ENCODE assay signal across 14 cellular contexts in genomic region chr1:202113690-202114300, GRCh38. TPM values are rescaled to one million over a fixed set of nuclear protein-coding genes. Genes with fewer than 3 reads are reported as not detected.
DNase-seq lines count a peak whose midpoint lies in the region; ATAC-seq and TF ChIP-seq lines count a peak whose summit lies in the region.
"Had no signal": no experiment of that assay in that cellular context is flagged by ENCODE, and none has a peak within 500 bp of the region (broad histone marks: within the 10 kb centered on the region; RNA-seq: fewer than 3 reads in every experiment).

No MANE protein-coding gene starts in this region.

- TF ChIP-seq POLR2A in gastroesophageal sphincter (IDR thresholded peaks at IDR 0.05), result no peak
- TF ChIP-seq POLR2A in upper lobe of left lung (IDR thresholded peaks at IDR 0.05), result no peak

- H3K27me3 ChIP-seq in right cardiac atrium (ENCODE audit: control insufficient read depth, insufficient read depth), result no peaks in the 10 kb centered on the region
- no peaks in the 10 kb centered on the region for H3K27me3 ChIP-seq in gastroesophageal sphincter
- no peaks in the 10 kb centered on the region for H3K27me3 ChIP-seq in upper lobe of left lung
- H3K27me3 ChIP-seq in neural progenitor cell, result no peaks in the 10 kb centered on the region
- H3K27me3 ChIP-seq: SJCRH30 had no signal

- H3K9ac ChIP-seq in neural progenitor cell, result no peak overlapping the region

- no peaks in the 10 kb centered on the region for H4K20me1 ChIP-seq in neural progenitor cell (ENCODE audit: low read depth)

- WGBS in right cardiac atrium, result 38% methylated on average over 2 of the region's 2 CpGs
- 83% methylated on average over 2 of the region's 2 CpGs; no CpG with 5 or more reads in 1 of the 2 donors for WGBS in gastroesophageal sphincter (ENCODE audit: low coverage in 1 of 2), 2 donors
- 60 to 62% methylated on average over 2 of the region's 2 CpGs for WGBS in upper lobe of left lung, 2 donors

- H3K4me3 ChIP-seq in right cardiac atrium (ENCODE audit: low read length) (no peak overlapping the region), gastroesophageal sphincter (no peak overlapping the region), upper lobe of left lung (no peak overlapping the region), neural progenitor cell (no peak overlapping the region)
- H3K4me3 ChIP-seq: SJCRH30 had no signal

- peaks cover 20% of the 10 kb centered on the region for H3K4me1 Mint-ChIP-seq in neural progenitor cell
- H3K4me1 Mint-ChIP-seq: activated CD4-positive, alpha-beta T cell treated with anti-CD3 and anti-CD28 coated beads, Interleukin-2, amount 10 ng/mL, durations not matched to agents 24 days and 14 days; activated naive CD4-positive, alpha-beta T cell treated with anti-CD3 and anti-CD28 coated beads, Interleukin-2, amount 50 U/mL, for 24 hours had no signal

- no peaks in the 10 kb centered on the region for H3K9me3 ChIP-seq in right cardiac atrium (ENCODE audit: control insufficient read depth, low read length)
- H3K9me3 ChIP-seq in gastroesophageal sphincter, result no peaks in the 10 kb centered on the region
- H3K9me3 ChIP-seq in upper lobe of left lung, result no peaks in the 10 kb centered on the region
- no peaks in the 10 kb centered on the region for H3K9me3 ChIP-seq in neural progenitor cell (ENCODE audit: low read depth)
- H3K9me3 ChIP-seq: SJCRH30 had no signal

- no peaks in the 10 kb centered on the region for H3K36me3 Mint-ChIP-seq in neural progenitor cell
- H3K36me3 Mint-ChIP-seq: activated naive CD4-positive, alpha-beta T cell treated with anti-CD3 and anti-CD28 coated beads, Interleukin-2, amount 50 U/mL, for 24 hours had no signal

- DNase-seq in right cardiac atrium (no peak), Right ventricle myocardium inferior (ENCODE audit: missing footprints) (no peak), NAMALWA (ENCODE audit: low spot score) (peak; percentile 34), upper lobe of left lung (no peak), neural progenitor cell (ENCODE audit: low spot score) (no peak)
- DNase-seq in activated CD4-positive, alpha-beta T cell treated with anti-CD3 and anti-CD28 coated beads for 4 hours, result no peak
- no peak for DNase-seq in activated CD4-positive, alpha-beta T cell treated with anti-CD3 and anti-CD28 coated beads, Interleukin-2, amount 50 U/mL, for 48 hours
- DNase-seq: activated CD4-positive, alpha-beta T cell treated with anti-CD3 and anti-CD28 coated beads, Interleukin-2, amount 10 ng/mL, durations not matched to agents 24 days and 14 days; NCI-H1048; SJCRH30 had no signal

- H3K4me1 ChIP-seq in right cardiac atrium (ENCODE audit: control insufficient read depth, insufficient read depth, low read length), result peaks cover 6% of the 10 kb centered on the region
- peaks cover 0 to 21% (median 10%) of the 10 kb centered on the region in 3 donors for H3K4me1 ChIP-seq in gastroesophageal sphincter
- H3K4me1 ChIP-seq in upper lobe of left lung, result peaks cover 0 to 11% (median 10%) of the 10 kb centered on the region in 4 donors
- H3K4me1 ChIP-seq in neural progenitor cell, result peaks cover 10% of the 10 kb centered on the region

- TF ChIP-seq EP300 in gastroesophageal sphincter (IDR thresholded peaks at IDR 0.05), result no peak
- no peak for TF ChIP-seq EP300 in upper lobe of left lung (IDR thresholded peaks at IDR 0.05)

- H3K4me3 Mint-ChIP-seq in neural progenitor cell, result no peak overlapping the region
- H3K4me3 Mint-ChIP-seq: activated CD4-positive, alpha-beta T cell treated with anti-CD3 and anti-CD28 coated beads, Interleukin-2, amount 10 ng/mL, durations not matched to agents 24 days and 14 days; activated naive CD4-positive, alpha-beta T cell treated with anti-CD3 and anti-CD28 coated beads, Interleukin-2, amount 50 U/mL, for 24 hours had no signal

- H2AFZ ChIP-seq in neural progenitor cell (replicated peaks), result no peak overlapping the region

- H3K27me3 Mint-ChIP-seq in neural progenitor cell (ENCODE audit: insufficient read depth, low read depth), result peaks cover 2% of the 10 kb centered on the region

- no peak for ATAC-seq in right cardiac atrium
- no peak for ATAC-seq in Right ventricle myocardium inferior
- no peak for ATAC-seq in gastroesophageal sphincter
- no peak for ATAC-seq in upper lobe of left lung (ENCODE audit: low FRiP score in 2 of 2)

- no peaks in the 10 kb centered on the region for H3K79me2 ChIP-seq in neural progenitor cell (ENCODE audit: low read depth)

- TF ChIP-seq CTCF in gastroesophageal sphincter (IDR thresholded peaks at IDR 0.05), result no peak
- TF ChIP-seq CTCF in upper lobe of left lung (IDR thresholded peaks at IDR 0.05), result no peak
- TF ChIP-seq CTCF in neural progenitor cell (IDR thresholded peaks at IDR 0.05), result no peak

- H3K27ac Mint-ChIP-seq in neural progenitor cell, result no peak overlapping the region
- H3K27ac Mint-ChIP-seq: activated CD4-positive, alpha-beta T cell treated with anti-CD3 and anti-CD28 coated beads, Interleukin-2, amount 10 ng/mL, durations not matched to agents 24 days and 14 days; activated naive CD4-positive, alpha-beta T cell treated with anti-CD3 and anti-CD28 coated beads, Interleukin-2, amount 50 U/mL, for 24 hours had no signal

- H3K36me3 ChIP-seq in gastroesophageal sphincter (no peaks in the 10 kb centered on the region), upper lobe of left lung (no peaks in the 10 kb centered on the region), neural progenitor cell (no peaks in the 10 kb centered on the region)
- H3K36me3 ChIP-seq: SJCRH30 had no signal

- H3K27ac ChIP-seq in right cardiac atrium (ENCODE audit: low read length) (peak overlapping the region; percentile 84), gastroesophageal sphincter (peak overlapping the region in 3 of 4 donors; percentile 48 to 52 (median 50)), upper lobe of left lung (peak overlapping the region in 3 of 4 donors; percentile 30 to 49 (median 42)), neural progenitor cell (no peak overlapping the region)
- H3K27ac ChIP-seq: SJCRH30 had no signal

- no peaks in the 10 kb centered on the region for H3K9me3 Mint-ChIP-seq in neural progenitor cell
- H3K9me3 Mint-ChIP-seq: activated CD4-positive, alpha-beta T cell treated with anti-CD3 and anti-CD28 coated beads, Interleukin-2, amount 10 ng/mL, durations not matched to agents 24 days and 14 days; activated naive CD4-positive, alpha-beta T cell treated with anti-CD3 and anti-CD28 coated beads, Interleukin-2, amount 50 U/mL, for 24 hours had no signal

- no peaks in the 10 kb centered on the region for H3F3A ChIP-seq in neural progenitor cell (ENCODE audit: low read depth)

- intact Hi-C loops in right cardiac atrium (cut with DNase I), result no loop called here
- intact Hi-C loops in Right ventricle myocardium inferior (cut with DNase I), result no loop called here

- H3K4me2 ChIP-seq in neural progenitor cell, result no peak overlapping the region

RNA-seq across cellular contexts. Expression of gene GPR37L1, which starts 8.9 kb away (rescaled TPM):
- under 1 TPM in 3 of 4 donors, not detected in 1; 0.06 to 0.21 (median 0.11) TPM for total RNA-seq in right cardiac atrium
- polyA plus RNA-seq in right cardiac atrium, result 0.20 TPM
- 0.08 TPM for total RNA-seq in Right ventricle myocardium inferior
- under 1 TPM; 0.16 to 0.39 (median 0.27) TPM for total RNA-seq in gastroesophageal sphincter
- under 1 TPM in 3 of 6 donors, not detected in 3; under 0.01 to 0.07 (median 0.03) TPM for total RNA-seq in upper lobe of left lung
- total RNA-seq in neural progenitor cell (ENCODE audit: low replicate concordance), result 0.06 TPM in 1 of 2 replicates, not detected in the other
- total RNA-seq: activated CD4-positive, alpha-beta T cell treated with anti-CD3 and anti-CD28 coated beads, Interleukin-2, amount 10 ng/mL, durations not matched to agents 24 days and 14 days; dermis microvascular lymphatic vessel endothelial cell; myocyte had no signal

RNA-seq across cellular contexts. Expression of gene ARL8A, which starts 30.7 kb away (rescaled TPM):
- total RNA-seq in right cardiac atrium (10 to 100 TPM; 60.9 to 75.3 (median 66.7) TPM), Right ventricle myocardium inferior (64.6 TPM), gastroesophageal sphincter (10 to 100 TPM; 34.9 to 57.5 (median 43.6) TPM), upper lobe of left lung (10 to 100 TPM; 65.7 to 96.3 (median 88.4) TPM), neural progenitor cell (ENCODE audit: low replicate concordance) (13.3 and 29.6 TPM in 2 replicates)
- 32.0 TPM for polyA plus RNA-seq in right cardiac atrium

RNA-seq across cellular contexts. Expression of gene PTPN7, which starts 46.6 kb away (rescaled TPM):
- total RNA-seq in right cardiac atrium (1 to 10 TPM in 1 of 4 donors, under 1 TPM in 3; 0.28 to 1.7 (median 0.66) TPM), Right ventricle myocardium inferior (0.51 TPM), gastroesophageal sphincter (1 to 10 TPM in 3 of 4 donors, under 1 TPM in 1; 0.78 to 2.0 (median 1.7) TPM), upper lobe of left lung (1 to 10 TPM; 4.6 to 9.3 (median 7.7) TPM), neural progenitor cell (ENCODE audit: low replicate concordance) (not detected in 2 replicates)
- polyA plus RNA-seq in right cardiac atrium, result 0.29 TPM
- total RNA-seq: myocyte had no signal
